ENCODE assay signal across 9 cellular contexts in the genomic region with DNA sequence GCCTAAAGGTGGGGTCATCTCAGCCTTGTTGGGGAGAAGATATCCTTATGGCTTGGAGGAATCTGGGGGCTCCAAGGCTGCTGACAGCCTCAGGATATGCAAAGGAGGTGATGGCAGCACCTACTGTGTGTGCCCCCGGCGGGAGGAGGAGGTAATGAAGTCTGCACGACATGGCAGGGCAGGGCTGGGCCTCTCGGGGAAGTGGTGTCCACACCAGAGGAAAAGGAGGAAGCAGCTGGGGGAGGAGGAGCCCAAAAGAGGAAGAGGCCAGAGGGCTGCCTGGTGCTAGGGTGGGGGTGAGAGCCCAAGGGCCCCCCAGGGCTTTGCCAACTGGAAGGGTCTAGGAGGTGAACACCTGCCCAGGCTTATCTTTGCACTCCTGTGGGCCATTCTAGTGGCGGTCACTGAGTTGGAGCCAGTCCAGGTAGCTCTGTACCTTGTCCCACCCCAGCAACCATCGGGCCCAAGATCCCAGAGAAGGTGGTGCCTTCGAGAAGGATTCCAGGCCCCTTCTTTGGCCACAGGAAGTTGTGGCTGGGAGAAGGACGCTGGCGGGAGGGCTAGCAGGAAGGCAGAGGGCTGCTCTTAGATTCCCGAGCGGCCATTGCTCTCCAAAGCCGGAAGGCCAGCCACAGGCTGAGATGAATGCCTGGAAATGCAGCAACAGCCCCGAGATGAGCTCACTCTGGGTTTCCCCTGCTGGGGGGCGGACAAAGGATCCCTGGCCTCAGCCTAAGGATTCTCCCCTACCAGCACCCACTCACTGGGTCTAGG. TPM values are rescaled to one million over a fixed set of nuclear protein-coding genes. Genes with fewer than 3 reads are reported as not detected.
DNase-seq lines count a peak whose midpoint lies in the region; ATAC-seq and TF ChIP-seq lines count a peak whose summit lies in the region.
"Had no signal": no experiment of that assay in that cellular context is flagged by ENCODE, and none has a peak within 500 bp of the region (broad histone marks: within the 10 kb centered on the region; RNA-seq: fewer than 3 reads in every experiment).

No MANE protein-coding gene starts in this region.

- DNase-seq in activated CD4-positive, alpha-beta T cell treated with anti-CD3 and anti-CD28 coated beads, Interleukin-2, amount 10 ng/mL, durations not matched to agents 7 days and 5 days, result no peak
- peak; percentile 31 for DNase-seq in fibroblast of gingiva (ENCODE audit: low read depth)
- no peak for DNase-seq in nephron progenitor cell

- peak overlapping the region; percentile 60 for H3K4me3 Mint-ChIP-seq in activated CD4-positive, alpha-beta T cell treated with anti-CD3 and anti-CD28 coated beads, Interleukin-2, amount 10 ng/mL, durations not matched to agents 7 days and 5 days
- no peak overlapping the region for H3K4me3 Mint-ChIP-seq in nephron progenitor cell

- peaks cover 41% of the 10 kb centered on the region for H3K36me3 Mint-ChIP-seq in activated CD4-positive, alpha-beta T cell treated with anti-CD3 and anti-CD28 coated beads, Interleukin-2, amount 10 ng/mL, durations not matched to agents 7 days and 5 days (ENCODE audit: low read depth)
- peaks cover 4% of the 10 kb centered on the region for H3K36me3 Mint-ChIP-seq in nephron progenitor cell (ENCODE audit: low read depth)

- peaks cover 6% of the 10 kb centered on the region; the same call in 1 of the 2 replicates for H3K36me3 ChIP-seq in HUES6 (ENCODE audit: control insufficient read depth, insufficient read depth, low read length)

- H3K27me3 Mint-ChIP-seq in activated CD4-positive, alpha-beta T cell treated with anti-CD3 and anti-CD28 coated beads, Interleukin-2, amount 10 ng/mL, durations not matched to agents 7 days and 5 days, result no peaks in the 10 kb centered on the region
- no peaks in the 10 kb centered on the region for H3K27me3 Mint-ChIP-seq in nephron progenitor cell (ENCODE audit: low read depth, poor library complexity)

- CTCF ChIA-PET in activated CD4-positive, alpha-beta T cell treated with anti-CD3 and anti-CD28 coated beads, Interleukin-2, amount 10 ng/mL, durations not matched to agents 7 days and 5 days (lab: Charles Lee), result interaction anchor here (1.0 to 13.3 kb wide), 6 partner anchors 12 to 49 kb away, joined by 3 to 212 read pairs (median 8); no protein-coding TSS in a partner anchor

- H3K4me1 Mint-ChIP-seq in activated CD4-positive, alpha-beta T cell treated with anti-CD3 and anti-CD28 coated beads, Interleukin-2, amount 10 ng/mL, durations not matched to agents 7 days and 5 days, result peaks cover 88% of the 10 kb centered on the region
- peaks cover 78% of the 10 kb centered on the region for H3K4me1 Mint-ChIP-seq in nephron progenitor cell

- peak overlapping the region; percentile 87 for H3K27ac Mint-ChIP-seq in activated CD4-positive, alpha-beta T cell treated with anti-CD3 and anti-CD28 coated beads, Interleukin-2, amount 10 ng/mL, durations not matched to agents 7 days and 5 days
- H3K27ac Mint-ChIP-seq in nephron progenitor cell, result peak overlapping the region; percentile 72

- TF ChIP-seq CTCF in nephron progenitor cell (IDR thresholded peaks at IDR 0.05), result no peak

- ATAC-seq in GM19467 (IDR thresholded peaks at IDR 0.05; ENCODE audit: unreplicated experiment) (no peak), GM18505 (IDR thresholded peaks at IDR 0.05; ENCODE audit: unreplicated experiment) (no peak), GM21515 (IDR thresholded peaks at IDR 0.05; ENCODE audit: unreplicated experiment) (no peak), HG02885 (IDR thresholded peaks at IDR 0.05; ENCODE audit: poor library complexity, unreplicated experiment) (no peak)

- TF ChIP-seq POLR2A in GM18505 (IDR thresholded peaks at IDR 0.05; ENCODE audit: borderline replicate concordance, extremely low read depth, insufficient read depth, insufficient read length), result no peak

- no peaks in the 10 kb centered on the region for H3K27me3 ChIP-seq in HUES6 (ENCODE audit: control insufficient read depth, insufficient read depth, low read length)

- H3K9me3 ChIP-seq in HUES6 (ENCODE audit: control insufficient read depth, insufficient read depth, low read depth, low read length), result no peaks in the 10 kb centered on the region

- peaks cover 84% of the 10 kb centered on the region for H3K4me1 ChIP-seq in HUES6 (ENCODE audit: control insufficient read depth, insufficient read depth, low read length)

- no peaks in the 10 kb centered on the region for H3K9me3 Mint-ChIP-seq in activated CD4-positive, alpha-beta T cell treated with anti-CD3 and anti-CD28 coated beads, Interleukin-2, amount 10 ng/mL, durations not matched to agents 7 days and 5 days
- H3K9me3 Mint-ChIP-seq in nephron progenitor cell, result no peaks in the 10 kb centered on the region

- POLR2A ChIA-PET in activated CD4-positive, alpha-beta T cell treated with anti-CD3 and anti-CD28 coated beads, Interleukin-2, amount 10 ng/mL, durations not matched to agents 7 days and 5 days (lab: Charles Lee), result no interaction called here

- peak overlapping the region; percentile 27 for H3K9ac ChIP-seq in HUES6 (ENCODE audit: low read length)

- H3K4me3 ChIP-seq in HUES6 (ENCODE audit: low read depth, low read length), result no peak overlapping the region

- H3K27ac ChIP-seq in HUES6 (ENCODE audit: low read depth, low read length), result peak overlapping the region; percentile 15

RNA-seq across cellular contexts. Expression of gene GNAI2, which starts 7.0 kb away (rescaled TPM):
- 100 to 1,000 TPM; 489 to 524 TPM for total RNA-seq in activated CD4-positive, alpha-beta T cell treated with anti-CD3 and anti-CD28 coated beads, Interleukin-2, amount 10 ng/mL, durations not matched to agents 7 days and 5 days

RNA-seq across cellular contexts. Expression of gene SEMA3B, which starts 26.0 kb away (rescaled TPM):
- total RNA-seq in activated CD4-positive, alpha-beta T cell treated with anti-CD3 and anti-CD28 coated beads, Interleukin-2, amount 10 ng/mL, durations not matched to agents 7 days and 5 days, result under 1 TPM; 0.37 to 0.60 TPM

RNA-seq across cellular contexts. Expression of gene LSMEM2, which starts 35.9 kb away (rescaled TPM):
- total RNA-seq in activated CD4-positive, alpha-beta T cell treated with anti-CD3 and anti-CD28 coated beads, Interleukin-2, amount 10 ng/mL, durations not matched to agents 7 days and 5 days, result not detected
- total RNA-seq: SK-MEL-5 had no signal

RNA-seq across cellular contexts. Expression of gene SLC38A3, which starts 37.9 kb away (rescaled TPM):
- not detected for total RNA-seq in activated CD4-positive, alpha-beta T cell treated with anti-CD3 and anti-CD28 coated beads, Interleukin-2, amount 10 ng/mL, durations not matched to agents 7 days and 5 days

RNA-seq across cellular contexts. Expression of gene IFRD2, which starts 49.3 kb away (rescaled TPM):
- 10 to 100 TPM; 59.4 to 66.0 TPM for total RNA-seq in activated CD4-positive, alpha-beta T cell treated with anti-CD3 and anti-CD28 coated beads, Interleukin-2, amount 10 ng/mL, durations not matched to agents 7 days and 5 days
